Comparison of ENCODE assay signal across 14 cellular contexts in the genomic region with DNA sequence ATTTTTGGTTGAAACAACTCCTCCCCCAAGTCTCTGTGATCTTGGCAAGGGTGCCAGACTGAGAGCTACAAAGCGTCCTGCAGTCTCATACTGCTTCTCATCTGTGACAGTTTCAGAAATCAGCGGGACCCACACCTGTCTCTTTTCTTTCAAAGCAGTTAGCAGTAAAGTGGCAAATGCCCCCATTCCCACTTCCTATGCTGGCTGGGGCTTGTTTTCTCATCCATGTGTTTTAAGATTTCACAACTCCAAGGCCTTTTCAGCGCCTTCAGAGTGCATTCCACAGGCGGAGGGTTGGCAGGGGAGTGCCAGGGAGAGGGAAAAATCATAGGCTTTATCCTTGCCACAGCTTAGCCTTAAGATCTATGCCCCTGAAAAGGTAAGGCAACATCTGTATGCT.
"Had no signal": no experiment of that assay in that cellular context is flagged by ENCODE, and none has a peak within 500 bp of the region (broad histone marks: within the 10 kb centered on the region; RNA-seq: fewer than 3 reads in every experiment).

No MANE protein-coding gene starts in this region.

- H3K4me2 ChIP-seq: hepatocyte had no signal

- H2AFZ ChIP-seq: hepatocyte, parathyroid adenoma had no signal

- H3K27me3 ChIP-seq: transverse colon had no signal

- H3K9me3 ChIP-seq: breast epithelium, gastroesophageal sphincter, transverse colon had no signal

- H3K4me3 ChIP-seq: breast epithelium, gastroesophageal sphincter, hepatocyte, transverse colon had no signal

- DNase-seq: activated CD4-positive, alpha-beta memory T cell treated with anti-CD3 and anti-CD28 coated beads, Interleukin-2, amount 10 ng/mL, durations not matched to agents 7 days and 5 days; activated gamma-delta T cell; activated naive CD8-positive, alpha-beta T cell treated with anti-CD3 and anti-CD28 coated beads, Interleukin-2, amount 10 ng/mL, durations not matched to agents 7 days and 5 days; activated T-cell treated with anti-CD3 and anti-CD28 coated beads, Interleukin-2, amount 50 U/mL, for 48 hours; kidney; left ventricle myocardium superior; small intestine; T-cell; T1000; transverse colon had no signal

- H3K4me1 ChIP-seq: breast epithelium, gastroesophageal sphincter, parathyroid adenoma, transverse colon had no signal

- H3K79me2 ChIP-seq: hepatocyte, parathyroid adenoma had no signal

- H3K9ac ChIP-seq: parathyroid adenoma had no signal

- H3K36me3 ChIP-seq: breast epithelium, gastroesophageal sphincter, transverse colon had no signal

- H3K27ac ChIP-seq: breast epithelium, gastroesophageal sphincter, hepatocyte, parathyroid adenoma, transverse colon had no signal
